ENCODE assay signal across 21 cellular contexts in the genomic region with DNA sequence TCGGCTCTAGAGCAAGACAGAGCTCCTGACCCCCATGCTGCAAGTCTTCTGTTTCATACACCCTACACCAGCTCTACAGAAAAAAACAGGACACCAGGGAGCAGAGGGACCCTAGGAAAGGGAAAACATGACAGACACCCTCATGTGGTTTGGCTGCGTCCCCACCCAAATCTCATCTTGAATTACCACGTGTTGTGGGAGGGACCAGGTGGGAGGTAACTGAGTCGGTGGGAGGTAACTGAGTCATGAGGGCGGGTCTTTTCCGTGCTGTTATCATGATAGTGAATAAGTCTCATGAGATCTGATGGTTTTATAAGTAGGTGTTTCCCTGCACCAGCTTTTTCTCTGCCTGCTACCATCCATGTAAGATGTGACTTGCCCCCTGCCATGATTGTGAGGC.
"Had no signal": no experiment of that assay in that cellular context is flagged by ENCODE, and none has a peak within 500 bp of the region (broad histone marks: within the 10 kb centered on the region; RNA-seq: fewer than 3 reads in every experiment).

No MANE protein-coding gene starts in this region.

- H3K4me1 Mint-ChIP-seq: endodermal cell, mesothelial cell of epicardium had no signal

- H3K4me3 Mint-ChIP-seq: activated CD8-positive, alpha-beta memory T cell treated with anti-CD3 and anti-CD28 coated beads, Interleukin-2, amount 10 ng/mL, durations not matched to agents 7 days and 5 days; endodermal cell; mesothelial cell of epicardium; natural killer cell treated with Interleukin-12 subunit alpha and Interleukin-12 subunit beta and Interleukin-15 and Interleukin-18, amount 100 ng/mL, for 72 hours had no signal

- H3K27ac ChIP-seq: epithelial cell of prostate, gastroesophageal sphincter, heart left ventricle, neutrophil, pancreas, psoas muscle, right atrium auricular region, spleen, vagina had no signal

- H3K4me3 ChIP-seq: gastroesophageal sphincter, heart left ventricle, pancreas, psoas muscle, right atrium auricular region, spleen, vagina had no signal

- H3K9me3 Mint-ChIP-seq: endodermal cell; mesothelial cell of epicardium; natural killer cell treated with Interleukin-12 subunit alpha and Interleukin-12 subunit beta and Interleukin-15 and Interleukin-18, amount 100 ng/mL, for 72 hours had no signal

- DNase-seq: activated CD4-positive, alpha-beta T cell treated with anti-CD3 and anti-CD28 coated beads, Interleukin-2, amount 50 U/mL, for 4 hours; activated CD8-positive, alpha-beta memory T cell treated with anti-CD3 and anti-CD28 coated beads, Interleukin-2, amount 10 ng/mL, durations not matched to agents 7 days and 5 days; activated effector memory CD4-positive, alpha-beta T cell treated with Interleukin-2 at 50 U/mL for 16 hours; cerebellar nuclear complex; cortex of kidney; endodermal cell; heart left ventricle; left ventricle myocardium superior; mammary epithelial cell; pancreas; psoas muscle; spleen; trophoblast cell had no signal

- H3K4me1 ChIP-seq: pancreas, psoas muscle, right atrium auricular region, vagina had no signal

- H3K27me3 Mint-ChIP-seq: activated CD8-positive, alpha-beta memory T cell treated with anti-CD3 and anti-CD28 coated beads, Interleukin-2, amount 10 ng/mL, durations not matched to agents 7 days and 5 days; natural killer cell treated with Interleukin-12 subunit alpha and Interleukin-12 subunit beta and Interleukin-15 and Interleukin-18, amount 100 ng/mL, for 72 hours had no signal

- H3K27me3 ChIP-seq: gastroesophageal sphincter, heart left ventricle, neutrophil, pancreas, right atrium auricular region, spleen, vagina had no signal

- H3K9me3 ChIP-seq: gastroesophageal sphincter, heart left ventricle, neutrophil, pancreas, psoas muscle, right atrium auricular region, spleen, vagina had no signal

- H3K27ac Mint-ChIP-seq: activated CD8-positive, alpha-beta memory T cell treated with anti-CD3 and anti-CD28 coated beads, Interleukin-2, amount 10 ng/mL, durations not matched to agents 7 days and 5 days; endodermal cell; mesothelial cell of epicardium; natural killer cell treated with Interleukin-12 subunit alpha and Interleukin-12 subunit beta and Interleukin-15 and Interleukin-18, amount 100 ng/mL, for 72 hours had no signal

- ATAC-seq: activated CD8-positive, alpha-beta memory T cell treated with anti-CD3 and anti-CD28 coated beads, Interleukin-2, amount 10 ng/mL, durations not matched to agents 7 days and 5 days; gastroesophageal sphincter; heart left ventricle; left ventricle myocardium superior; natural killer cell treated with Interleukin-12 subunit alpha and Interleukin-12 subunit beta and Interleukin-15 and Interleukin-18, amount 100 ng/mL, for 72 hours; pancreas; psoas muscle; SK-N-SH treated with all-trans-retinoic acid at 6 μM for 48 hours had no signal
